ENCODE assay signal across 29 cellular contexts in the genomic region with DNA sequence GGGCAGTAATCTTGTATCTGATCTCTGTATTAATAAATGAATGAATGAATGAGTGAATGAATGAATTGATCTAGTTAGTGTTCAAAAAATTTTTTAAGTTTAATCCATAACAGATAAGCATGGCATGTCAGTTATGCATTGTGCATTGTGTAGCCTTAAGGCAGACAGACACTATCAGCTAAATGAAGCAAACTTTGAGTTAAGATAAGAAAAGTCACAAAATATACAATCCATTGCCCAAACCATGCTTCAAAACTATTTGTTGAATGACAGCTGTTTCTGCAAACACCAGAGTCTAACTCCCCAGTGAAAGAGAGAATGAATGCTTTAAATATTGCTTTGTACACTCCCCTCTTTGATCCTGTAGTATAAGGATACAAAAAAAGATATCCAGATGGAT.
"Had no signal": no experiment of that assay in that cellular context is flagged by ENCODE, and none has a peak within 500 bp of the region (broad histone marks: within the 10 kb centered on the region; RNA-seq: fewer than 3 reads in every experiment).

No MANE protein-coding gene starts in this region.

- H3K4me1 Mint-ChIP-seq: immature natural killer cell; stimulated activated memory B cell treated with anti-CD40 and anti-IgM and Interleukin-4, amounts not matched to agents 10 μg/mL and 1 μg/mL and 100 μg/mL, for 72 hours; stimulated activated naive CD8-positive, alpha-beta T cell treated with anti-CD3 and anti-CD28 coated beads, Interleukin-15, amount 100 ng/mL, for 72 hours had no signal

- ATAC-seq: left colon; left lung; lower lobe of right lung; naive thymus-derived CD4-positive, alpha-beta T cell; natural killer cell treated with Interleukin-12 subunit alpha and Interleukin-12 subunit beta and Interleukin-15 and Interleukin-18, amount 100 ng/mL, for 72 hours; right cardiac atrium; stimulated activated memory B cell treated with anti-CD40 and anti-IgM and Interleukin-4, amounts not matched to agents 10 μg/mL and 1 μg/mL and 100 μg/mL, for 72 hours; stimulated activated naive CD8-positive, alpha-beta T cell treated with anti-CD3 and anti-CD28 coated beads, Interleukin-15, amount 100 ng/mL, for 72 hours had no signal

- DNase-seq: head of caudate nucleus; hippocampal formation; immature natural killer cell; kidney; left colon; left lung; lower lobe of right lung; mammary epithelial cell; mesenchymal stem cell; naive thymus-derived CD4-positive, alpha-beta T cell; nucleus accumbens; pancreas; posterior cingulate gyrus; retina; right cardiac atrium; stimulated activated CD4-positive, alpha-beta T cell treated with anti-CD3 and anti-CD28 coated beads, Interleukin-1b, Interleukin-23, amount 100 ng/mL, for 48 hours; stimulated activated CD4-positive, alpha-beta T cell treated with anti-CD3 and anti-CD28 coated beads, Interleukin-2, amount 100 ng/mL, for 48 hours; stimulated activated CD4-positive, alpha-beta T cell treated with anti-CD3 and anti-CD28 coated beads, Interleukin-4, amount 100 ng/mL, for 4 hours; stimulated activated CD8-positive, alpha-beta memory T cell treated with anti-CD3 and anti-CD28 coated beads, Interleukin-4, amount 100 ng/mL, for 48 hours; stimulated activated naive CD4-positive, alpha-beta T cell treated with Interleukin-2 at 50 U/mL for 16 hours; stimulated activated naive CD8-positive, alpha-beta T cell treated with anti-CD3 and anti-CD28 coated beads, Interleukin-15, amount 100 ng/mL, for 72 hours; substantia nigra; upper lobe of left lung had no signal

- H3K4me3 ChIP-seq: left lung, lower lobe of right lung, pancreas, smooth muscle cell, tibial nerve, upper lobe of left lung, vagina had no signal

- H3K4me1 ChIP-seq: left lung, lower lobe of right lung, upper lobe of left lung, vagina had no signal

- H3K27ac ChIP-seq: left lung, lower lobe of right lung, pancreas, tibial nerve, upper lobe of left lung, vagina had no signal

- H3K36me3 ChIP-seq: left lung, lower lobe of right lung, pancreas, tibial nerve, upper lobe of left lung, vagina had no signal

- H3K27me3 Mint-ChIP-seq: naive thymus-derived CD4-positive, alpha-beta T cell; natural killer cell treated with Interleukin-12 subunit alpha and Interleukin-12 subunit beta and Interleukin-15 and Interleukin-18, amount 100 ng/mL, for 72 hours; stimulated activated memory B cell treated with anti-CD40 and anti-IgM and Interleukin-4, amounts not matched to agents 10 μg/mL and 1 μg/mL and 100 μg/mL, for 72 hours; stimulated activated naive CD8-positive, alpha-beta T cell treated with anti-CD3 and anti-CD28 coated beads, Interleukin-15, amount 100 ng/mL, for 72 hours had no signal

- H3K9me3 ChIP-seq: lower lobe of right lung, pancreas, vagina had no signal

- H3K27me3 ChIP-seq: left lung, pancreas, tibial nerve, upper lobe of left lung, vagina had no signal

- H3K36me3 Mint-ChIP-seq: immature natural killer cell; natural killer cell treated with Interleukin-12 subunit alpha and Interleukin-12 subunit beta and Interleukin-15 and Interleukin-18, amount 100 ng/mL, for 72 hours; stimulated activated memory B cell treated with anti-CD40 and anti-IgM and Interleukin-4, amounts not matched to agents 10 μg/mL and 1 μg/mL and 100 μg/mL, for 72 hours had no signal

- H3K27ac Mint-ChIP-seq: immature natural killer cell; naive thymus-derived CD4-positive, alpha-beta T cell; natural killer cell treated with Interleukin-12 subunit alpha and Interleukin-12 subunit beta and Interleukin-15 and Interleukin-18, amount 100 ng/mL, for 72 hours; stimulated activated memory B cell treated with anti-CD40 and anti-IgM and Interleukin-4, amounts not matched to agents 10 μg/mL and 1 μg/mL and 100 μg/mL, for 72 hours; stimulated activated naive CD8-positive, alpha-beta T cell treated with anti-CD3 and anti-CD28 coated beads, Interleukin-15, amount 100 ng/mL, for 72 hours had no signal

- H3K4me3 Mint-ChIP-seq: immature natural killer cell; naive thymus-derived CD4-positive, alpha-beta T cell; natural killer cell treated with Interleukin-12 subunit alpha and Interleukin-12 subunit beta and Interleukin-15 and Interleukin-18, amount 100 ng/mL, for 72 hours; neural crest cell; stimulated activated memory B cell treated with anti-CD40 and anti-IgM and Interleukin-4, amounts not matched to agents 10 μg/mL and 1 μg/mL and 100 μg/mL, for 72 hours; stimulated activated naive CD8-positive, alpha-beta T cell treated with anti-CD3 and anti-CD28 coated beads, Interleukin-15, amount 100 ng/mL, for 72 hours had no signal
